In genomic region chr1:236872075-236872666, GRCh38 we compare ENCODE assay signal across 23 cellular contexts.
A peak's percentile ranks its signal among the peaks of the same experiment; 100 is the strongest.
DNase-seq lines count a peak whose midpoint lies in the region; ATAC-seq and TF ChIP-seq lines count a peak whose summit lies in the region.
"Had no signal": no experiment of that assay in that cellular context is flagged by ENCODE, and none has a peak within 500 bp of the region (broad histone marks: within the 10 kb centered on the region; RNA-seq: fewer than 3 reads in every experiment).

No MANE protein-coding gene starts in this region.

- peaks cover 0 to 12% of the 10 kb centered on the region in 2 donors for H3K4me1 ChIP-seq in right atrium auricular region
- no peaks in the 10 kb centered on the region for H3K4me1 ChIP-seq in CD4-positive, CD25-positive, alpha-beta regulatory T cell (ENCODE audit: control insufficient read depth, insufficient read depth, low read length, poor library complexity, severe bottlenecking)
- H3K4me1 ChIP-seq: BLaER1 had no signal

- no peaks in the 10 kb centered on the region for H3K9me3 ChIP-seq in right atrium auricular region
- H3K9me3 ChIP-seq in CD4-positive, CD25-positive, alpha-beta regulatory T cell (ENCODE audit: control insufficient read depth in 2 of 2, low read length in 2 of 2), result no peaks in the 10 kb centered on the region

- DNase-seq in Right ventricle myocardium inferior (ENCODE audit: missing footprints), result no peak
- DNase-seq in right atrium auricular region (ENCODE audit: low spot score), result no peak
- no peak for DNase-seq in CD4-positive, CD25-positive, alpha-beta regulatory T cell
- DNase-seq in memory B cell (ENCODE audit: low spot score in 2 of 2), result no peak
- DNase-seq in NCI-H146 treated with DMSO at 0.1 percent for 48 hours (lab: John Stamatoyannopoulos, UW; ENCODE audit: unreplicated experiment), result no peak
- no peak for DNase-seq in progenitor cell of endocrine pancreas (ENCODE audit: low spot score, unreplicated experiment)
- DNase-seq: CD8-positive, alpha-beta T cell; DND-41; NCI-H1092 treated with DMSO at 0.1 percent for 48 hours; NCI-H1436; NCI-H187 treated with DMSO at 0.1 percent for 48 hours; NCI-H2171 treated with DMSO at 0.1 percent for 48 hours; NCI-H345; NCI-H510A treated with DMSO at 0.1 percent for 48 hours; PC-3; SHP77 had no signal

- peak overlapping the region in 1 of 2 donors; percentile 1 for H3K27ac ChIP-seq in right atrium auricular region
- no peak overlapping the region for H3K27ac ChIP-seq in CD4-positive, CD25-positive, alpha-beta regulatory T cell (ENCODE audit: insufficient read depth, low read length, poor library complexity, severe bottlenecking)
- H3K27ac ChIP-seq: BLaER1, HL-60, KMS-11 had no signal

- intact Hi-C loops in Right ventricle myocardium inferior (cut with DNase I), result loop anchor here (10.0 kb wide), 1 partner anchor 267 kb away; the partner anchor contains the start of gene HEATR1
- intact Hi-C loops in dendritic cell treated with granulocyte-macrophage colony-stimulating factor and Interleukin-4, amounts not matched to agents 40 ng/mL and 50 ng/mL, for 4 days (cut with micrococcal nuclease), result no loop called here

- no peak overlapping the region for H3K4me3 ChIP-seq in right atrium auricular region
- no peak overlapping the region for H3K4me3 ChIP-seq in CD4-positive, CD25-positive, alpha-beta regulatory T cell (ENCODE audit: low read depth, low read length)
- H3K4me3 ChIP-seq: BLaER1 had no signal

- H3K9me3 Mint-ChIP-seq in CD4-positive, CD25-positive, alpha-beta regulatory T cell, result no peaks in the 10 kb centered on the region
- no peaks in the 10 kb centered on the region for H3K9me3 Mint-ChIP-seq in dendritic cell treated with granulocyte-macrophage colony-stimulating factor and Interleukin-4, amounts not matched to agents 40 ng/mL and 50 ng/mL, for 4 days
- H3K9me3 Mint-ChIP-seq in memory B cell (no peaks in the 10 kb centered on the region), progenitor cell of endocrine pancreas (ENCODE audit: low read depth) (no peaks in the 10 kb centered on the region)
- H3K9me3 Mint-ChIP-seq: CD8-positive, alpha-beta T cell; IgD-negative memory B cell had no signal

- peaks cover 32% of the 10 kb centered on the region for H3K36me3 ChIP-seq in right atrium auricular region
- H3K36me3 ChIP-seq in CD4-positive, CD25-positive, alpha-beta regulatory T cell (ENCODE audit: control insufficient read depth, insufficient read depth, low read length), result peaks cover 43% of the 10 kb centered on the region

- peaks cover 0 to 9% (median 4%) of the 10 kb centered on the region in 4 donors for H3K4me1 Mint-ChIP-seq in CD4-positive, CD25-positive, alpha-beta regulatory T cell
- peaks cover 30% of the 10 kb centered on the region for H3K4me1 Mint-ChIP-seq in dendritic cell treated with granulocyte-macrophage colony-stimulating factor and Interleukin-4, amounts not matched to agents 40 ng/mL and 50 ng/mL, for 4 days (ENCODE audit: low read depth)
- H3K4me1 Mint-ChIP-seq in memory B cell (no peaks in the 10 kb centered on the region), progenitor cell of endocrine pancreas (ENCODE audit: low read depth) (peaks cover 9% of the 10 kb centered on the region)
- H3K4me1 Mint-ChIP-seq: IgD-negative memory B cell had no signal

- ATAC-seq in Right ventricle myocardium inferior, result peak; percentile 58
- ATAC-seq in CD4-positive, CD25-positive, alpha-beta regulatory T cell (ENCODE audit: low read depth in 2 of 2), result no peak
- ATAC-seq in memory B cell (ENCODE audit: low read depth), result no peak
- ATAC-seq in HG02840 (IDR thresholded peaks at IDR 0.05; ENCODE audit: low FRiP score, unreplicated experiment), result no peak
- ATAC-seq: CD8-positive, alpha-beta T cell; HCT116; PC-3 had no signal

- H3K27ac Mint-ChIP-seq in CD4-positive, CD25-positive, alpha-beta regulatory T cell, result peak overlapping the region in 2 of 3 donors; percentile 80 to 88
- H3K27ac Mint-ChIP-seq in dendritic cell treated with granulocyte-macrophage colony-stimulating factor and Interleukin-4, amounts not matched to agents 40 ng/mL and 50 ng/mL, for 4 days, result peak overlapping the region; percentile 41
- peak overlapping the region; percentile 65 for H3K27ac Mint-ChIP-seq in memory B cell
- H3K27ac Mint-ChIP-seq in progenitor cell of endocrine pancreas, result no peak overlapping the region
- H3K27ac Mint-ChIP-seq: CD8-positive, alpha-beta T cell had no signal

- H3K36me3 Mint-ChIP-seq in CD4-positive, CD25-positive, alpha-beta regulatory T cell, result peaks cover 54% of the 10 kb centered on the region
- H3K36me3 Mint-ChIP-seq in dendritic cell treated with granulocyte-macrophage colony-stimulating factor and Interleukin-4, amounts not matched to agents 40 ng/mL and 50 ng/mL, for 4 days (ENCODE audit: low read depth), result peaks cover 62% of the 10 kb centered on the region
- peaks cover 46% of the 10 kb centered on the region for H3K36me3 Mint-ChIP-seq in memory B cell
- peaks cover 15% of the 10 kb centered on the region for H3K36me3 Mint-ChIP-seq in progenitor cell of endocrine pancreas (ENCODE audit: insufficient read depth)

- TF ChIP-seq CTCF in right atrium auricular region (IDR thresholded peaks at IDR 0.05), result no peak
- no peak for TF ChIP-seq CTCF in progenitor cell of endocrine pancreas (IDR thresholded peaks at IDR 0.05; ENCODE audit: unreplicated experiment)

- no peaks in the 10 kb centered on the region for H3K27me3 ChIP-seq in right atrium auricular region
- H3K27me3 ChIP-seq in CD4-positive, CD25-positive, alpha-beta regulatory T cell (ENCODE audit: control insufficient read depth, insufficient read depth, low read length), result no peaks in the 10 kb centered on the region
- H3K27me3 ChIP-seq: BLaER1 had no signal

- no peaks in the 10 kb centered on the region for H3K27me3 Mint-ChIP-seq in CD4-positive, CD25-positive, alpha-beta regulatory T cell
- no peaks in the 10 kb centered on the region for H3K27me3 Mint-ChIP-seq in dendritic cell treated with granulocyte-macrophage colony-stimulating factor and Interleukin-4, amounts not matched to agents 40 ng/mL and 50 ng/mL, for 4 days
- H3K27me3 Mint-ChIP-seq in memory B cell, result no peaks in the 10 kb centered on the region
- no peaks in the 10 kb centered on the region for H3K27me3 Mint-ChIP-seq in progenitor cell of endocrine pancreas
- H3K27me3 Mint-ChIP-seq: IgD-negative memory B cell had no signal

- H3K4me3 Mint-ChIP-seq in CD4-positive, CD25-positive, alpha-beta regulatory T cell, result no peak overlapping the region
- H3K4me3 Mint-ChIP-seq in dendritic cell treated with granulocyte-macrophage colony-stimulating factor and Interleukin-4, amounts not matched to agents 40 ng/mL and 50 ng/mL, for 4 days, result no peak overlapping the region
- H3K4me3 Mint-ChIP-seq in memory B cell (no peak overlapping the region), progenitor cell of endocrine pancreas (ENCODE audit: low read depth) (no peak overlapping the region)
- H3K4me3 Mint-ChIP-seq: CD8-positive, alpha-beta T cell; IgD-negative memory B cell had no signal
